15 cellular contexts compared by ENCODE assay signal in the genomic region with DNA sequence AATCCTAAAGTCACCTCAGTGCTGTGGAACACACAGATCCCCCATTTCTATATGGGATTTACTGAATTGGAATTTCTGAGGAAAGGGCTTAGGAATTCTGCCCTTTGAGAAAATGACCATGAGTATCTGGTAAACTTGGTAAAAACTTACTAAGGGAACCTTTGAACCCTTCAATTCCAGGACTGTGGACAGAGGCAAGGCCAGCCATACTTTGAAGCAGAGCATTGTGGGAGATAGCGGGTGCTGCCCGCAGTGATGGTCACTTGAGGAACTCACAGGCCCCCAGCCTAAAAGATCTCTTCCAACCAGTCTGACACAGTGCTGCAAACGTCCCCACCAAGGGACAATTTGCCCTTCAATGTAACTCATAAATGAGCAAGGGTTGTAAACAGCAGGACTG.
DNase-seq lines count a peak whose midpoint lies in the region; ATAC-seq and TF ChIP-seq lines count a peak whose summit lies in the region.
"Had no signal": no experiment of that assay in that cellular context is flagged by ENCODE, and none has a peak within 500 bp of the region (broad histone marks: within the 10 kb centered on the region; RNA-seq: fewer than 3 reads in every experiment).

No MANE protein-coding gene starts in this region.

- H3K27ac ChIP-seq in heart left ventricle (peak overlapping the region; percentile 36 to 98 (median 84)), right cardiac atrium (ENCODE audit: low read length) (peak overlapping the region; percentile 43), hepatocyte (peak overlapping the region; percentile 72), prostate gland (no peak overlapping the region), WERI-Rb-1 (no peak overlapping the region)
- H3K27ac ChIP-seq: BLaER1 had no signal

- TF ChIP-seq POLR2A in heart left ventricle (IDR thresholded peaks at IDR 0.05) (no peak), prostate gland (IDR thresholded peaks at IDR 0.05) (no peak)

- H3K4me3 ChIP-seq in heart left ventricle (no peak overlapping the region), right cardiac atrium (ENCODE audit: low read length) (no peak overlapping the region), hepatocyte (no peak overlapping the region), prostate gland (no peak overlapping the region), WERI-Rb-1 (ENCODE audit: low read depth, low read length) (no peak overlapping the region)
- H3K4me3 ChIP-seq: BLaER1 had no signal

- peaks cover 0 to 47% (median 5%) of the 10 kb centered on the region in 12 donors for H3K4me1 ChIP-seq in heart left ventricle
- peaks cover 7% of the 10 kb centered on the region for H3K4me1 ChIP-seq in right cardiac atrium (ENCODE audit: control insufficient read depth, insufficient read depth, low read length)
- peaks cover 6% of the 10 kb centered on the region for H3K4me1 ChIP-seq in hepatocyte (ENCODE audit: insufficient read depth)
- no peaks in the 10 kb centered on the region for H3K4me1 ChIP-seq in prostate gland (replicated peaks)
- H3K4me1 ChIP-seq: BLaER1 had no signal

- WGBS in heart left ventricle, 4 donors, result 63 to 72% (median 67%) methylated on average over 3 of the region's 3 CpGs
- 72% methylated on average over 3 of the region's 3 CpGs for WGBS in right cardiac atrium
- 77% methylated on average over 3 of the region's 3 CpGs for WGBS in hepatocyte (ENCODE audit: low lambda C conversion rate, missing lambda C conversion rate)
- 77% methylated on average over 3 of the region's 3 CpGs for WGBS in prostate gland

- H3K36me3 ChIP-seq in heart left ventricle, result no peaks in the 10 kb centered on the region
- H3K36me3 ChIP-seq in hepatocyte (replicated peaks; ENCODE audit: insufficient read depth, low read depth), result no peaks in the 10 kb centered on the region
- H3K36me3 ChIP-seq in prostate gland, result no peaks in the 10 kb centered on the region
- H3K36me3 ChIP-seq in WERI-Rb-1, result no peaks in the 10 kb centered on the region
- H3K36me3 ChIP-seq: BLaER1 had no signal

- ATAC-seq in heart left ventricle (no peak), Right ventricle myocardium inferior (no peak), right cardiac atrium (no peak)

- H3K4me2 ChIP-seq in hepatocyte, result no peak overlapping the region
- H3K4me2 ChIP-seq: BLaER1 had no signal

- H3K79me2 ChIP-seq in hepatocyte, result no peaks in the 10 kb centered on the region

- H4K20me1 ChIP-seq in hepatocyte (ENCODE audit: insufficient read depth, poor library complexity, severe bottlenecking), result no peaks in the 10 kb centered on the region
- H4K20me1 ChIP-seq: BLaER1 had no signal

- H3K9me3 ChIP-seq in heart left ventricle, result no peaks in the 10 kb centered on the region
- no peaks in the 10 kb centered on the region for H3K9me3 ChIP-seq in right cardiac atrium (ENCODE audit: control insufficient read depth, low read length)
- H3K9me3 ChIP-seq in hepatocyte (ENCODE audit: low read depth), result no peaks in the 10 kb centered on the region
- H3K9me3 ChIP-seq in prostate gland, result no peaks in the 10 kb centered on the region
- H3K9me3 ChIP-seq in WERI-Rb-1 (ENCODE audit: severe bottlenecking), result no peaks in the 10 kb centered on the region
- H3K9me3 ChIP-seq: BLaER1 had no signal

- DNase-seq in heart left ventricle, result no peak
- DNase-seq in Right ventricle myocardium inferior (ENCODE audit: missing footprints), result no peak
- no peak for DNase-seq in right cardiac atrium
- DNase-seq in cardiac septum (ENCODE audit: low spot score), result no peak
- no peak for DNase-seq in hepatocyte (ENCODE audit: low spot score)
- DNase-seq in HK-2 (ENCODE audit: unreplicated experiment), result no peak
- no peak for DNase-seq in prostate gland (ENCODE audit: low spot score)
- no peak for DNase-seq in WERI-Rb-1
- DNase-seq: 8988T; Calu3; CD4-positive, alpha-beta memory T cell; DMS79 treated with DMSO at 0.1 percent for 48 hours; GF-D8; H9 had no signal

- TF ChIP-seq CTCF in heart left ventricle (IDR thresholded peaks at IDR 0.05) (no peak), hepatocyte (IDR thresholded peaks at IDR 0.05; ENCODE audit: poor library complexity) (no peak), prostate gland (IDR thresholded peaks at IDR 0.05) (no peak), WERI-Rb-1 (IDR thresholded peaks at IDR 0.05; ENCODE audit: low read depth, low read length) (no peak)

- intact Hi-C loops in heart left ventricle (cut with DNase I) (loop anchor here in 2 of 10 donors (5.0 kb wide), 2 partner anchors 453 to 1098 kb away; a partner anchor contains a TSS), Right ventricle myocardium inferior (cut with DNase I) (loop anchor here (10.0 kb wide), 1 partner anchor 1421 kb away; no protein-coding TSS in a partner anchor), right cardiac atrium (cut with DNase I) (no loop called here), cardiac septum (cut with DNase I) (no loop called here), prostate gland (cut with DNase I) (no loop called here)

- no peak overlapping the region for H2AFZ ChIP-seq in hepatocyte

- H3K27me3 ChIP-seq in heart left ventricle (no peaks in the 10 kb centered on the region), right cardiac atrium (ENCODE audit: control insufficient read depth, insufficient read depth) (no peaks in the 10 kb centered on the region), hepatocyte (no peaks in the 10 kb centered on the region), prostate gland (replicated peaks; ENCODE audit: insufficient read depth) (no peaks in the 10 kb centered on the region), WERI-Rb-1 (ENCODE audit: insufficient read depth, low read depth, severe bottlenecking) (no peaks in the 10 kb centered on the region)
- H3K27me3 ChIP-seq: BLaER1 had no signal

- H3K9me2 ChIP-seq in hepatocyte (replicated peaks; ENCODE audit: insufficient read depth), result no peaks in the 10 kb centered on the region

Comparison
In these comparisons a context has a peak if more than half of its experiments do, and no peak if none do; other contexts are left out.
1. H3K27ac ChIP-seq: peak in heart left ventricle (12 of 12), right cardiac atrium (single experiment) and hepatocyte (single experiment); none in prostate gland (0 of 2) and WERI-Rb-1 (single experiment).